Comparison of ENCODE assay signal across 13 cellular contexts in the genomic region with DNA sequence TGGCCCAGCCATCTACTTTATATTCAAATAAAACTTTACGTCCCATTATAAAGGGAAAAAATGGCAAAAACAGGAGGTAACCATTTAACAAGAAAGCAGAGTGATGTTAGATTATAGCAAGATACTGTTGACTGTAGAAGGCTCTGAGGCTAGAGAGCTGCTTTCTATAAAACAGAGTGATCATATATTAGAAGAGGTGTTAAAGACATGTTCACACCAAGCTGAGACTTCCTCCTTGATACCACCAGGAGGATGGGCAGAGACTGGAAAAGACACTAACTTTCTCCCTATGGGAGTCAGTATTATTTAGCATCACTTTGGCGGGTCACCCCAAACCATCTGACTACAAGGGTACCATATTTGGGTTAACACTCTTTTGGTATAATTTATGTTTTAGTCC. TPM values are rescaled to one million over a fixed set of nuclear protein-coding genes. Genes with fewer than 3 reads are reported as not detected.
DNase-seq lines count a peak whose midpoint lies in the region; ATAC-seq and TF ChIP-seq lines count a peak whose summit lies in the region.
"Had no signal": no experiment of that assay in that cellular context is flagged by ENCODE, and none has a peak within 500 bp of the region (broad histone marks: within the 10 kb centered on the region; RNA-seq: fewer than 3 reads in every experiment).

No MANE protein-coding gene starts in this region.

- no peak for ATAC-seq in CD4-positive, CD25-positive, alpha-beta regulatory T cell (ENCODE audit: low read depth in 2 of 2)
- ATAC-seq in activated B cell treated with CpG ODN at 0.5 μM for 24 hours (ENCODE audit: low read depth), result no peak

- peaks cover 50% of the 10 kb centered on the region for H3K4me1 ChIP-seq in CD4-positive, CD25-positive, alpha-beta regulatory T cell (ENCODE audit: control insufficient read depth, insufficient read depth, low read length, poor library complexity, severe bottlenecking)
- peaks cover 79% of the 10 kb centered on the region for H3K4me1 ChIP-seq in mononuclear cell (ENCODE audit: insufficient read depth, low read length)
- H3K4me1 ChIP-seq: prostate gland had no signal

- peak overlapping the region; percentile 91 for H3K4me3 ChIP-seq in CD4-positive, CD25-positive, alpha-beta regulatory T cell (ENCODE audit: low read depth, low read length)
- peak overlapping the region; percentile 5; the same call in 1 of the 2 replicates for H3K4me3 ChIP-seq in GM12865 (ENCODE audit: low read depth, low read length)
- H3K4me3 ChIP-seq in mononuclear cell (ENCODE audit: low read length), result peak overlapping the region; percentile 15
- H3K4me3 ChIP-seq: gastroesophageal sphincter, prostate gland had no signal

- POLR2A ChIA-PET in activated B cell treated with CpG ODN at 0.5 μM for 24 hours (lab: Charles Lee), result interaction anchor here (0.7 to 6.3 kb wide), 25 partner anchors 9 to 137 kb away, joined by 3 to 318 read pairs (median 12); a partner anchor contains a TSS

- no peaks in the 10 kb centered on the region for H3K36me3 Mint-ChIP-seq in CD4-positive, CD25-positive, alpha-beta regulatory T cell
- peaks cover 42% of the 10 kb centered on the region for H3K36me3 Mint-ChIP-seq in activated B cell treated with CpG ODN at 0.5 μM for 24 hours (ENCODE audit: low read depth)

- H3K27me3 ChIP-seq in CD4-positive, CD25-positive, alpha-beta regulatory T cell (ENCODE audit: control insufficient read depth, insufficient read depth, low read length), result no peaks in the 10 kb centered on the region
- H3K27me3 ChIP-seq in mononuclear cell (ENCODE audit: insufficient read depth, low read length), result no peaks in the 10 kb centered on the region

- peak overlapping the region; percentile 93 to 94 (median 94) for H3K4me3 Mint-ChIP-seq in CD4-positive, CD25-positive, alpha-beta regulatory T cell
- H3K4me3 Mint-ChIP-seq in activated B cell treated with CpG ODN at 0.5 μM for 24 hours, result peak overlapping the region; percentile 100

- peaks cover 15 to 70% (median 47%) of the 10 kb centered on the region in 4 donors for H3K4me1 Mint-ChIP-seq in CD4-positive, CD25-positive, alpha-beta regulatory T cell
- H3K4me1 Mint-ChIP-seq in activated B cell treated with CpG ODN at 0.5 μM for 24 hours, result peaks cover 71% of the 10 kb centered on the region

- H3K36me3 ChIP-seq in CD4-positive, CD25-positive, alpha-beta regulatory T cell (ENCODE audit: control insufficient read depth, insufficient read depth, low read length), result no peaks in the 10 kb centered on the region
- H3K36me3 ChIP-seq: gastroesophageal sphincter, prostate gland had no signal

- H3K27ac Mint-ChIP-seq in CD4-positive, CD25-positive, alpha-beta regulatory T cell, result peak overlapping the region in 2 of 3 donors; percentile 15 to 22
- H3K27ac Mint-ChIP-seq in activated B cell treated with CpG ODN at 0.5 μM for 24 hours, result peak overlapping the region; percentile 90

- peak overlapping the region; percentile 45 for H3K27ac ChIP-seq in CD4-positive, CD25-positive, alpha-beta regulatory T cell (ENCODE audit: insufficient read depth, low read length, poor library complexity, severe bottlenecking)
- H3K27ac ChIP-seq: prostate gland had no signal

- H3K9me3 Mint-ChIP-seq in CD4-positive, CD25-positive, alpha-beta regulatory T cell, result no peaks in the 10 kb centered on the region
- no peaks in the 10 kb centered on the region for H3K9me3 Mint-ChIP-seq in activated B cell treated with CpG ODN at 0.5 μM for 24 hours

- CTCF ChIA-PET in activated B cell treated with CpG ODN at 0.5 μM for 24 hours (lab: Charles Lee), result interaction anchor here (0.7 to 5.7 kb wide), 15 partner anchors 8 to 366 kb away, joined by 3 to 76 read pairs (median 8); a partner anchor contains a TSS

- intact Hi-C loops in activated B cell treated with CpG ODN at 0.5 μM for 24 hours (cut with micrococcal nuclease), result loop anchor here (2.0 to 10.0 kb wide), 5 partner anchors 68 to 798 kb away; a partner anchor contains a TSS

- H3K27me3 Mint-ChIP-seq in CD4-positive, CD25-positive, alpha-beta regulatory T cell, result no peaks in the 10 kb centered on the region
- H3K27me3 Mint-ChIP-seq in activated B cell treated with CpG ODN at 0.5 μM for 24 hours, result no peaks in the 10 kb centered on the region

- DNase-seq in CD4-positive, CD25-positive, alpha-beta regulatory T cell, result no peak
- peak; percentile 26 for DNase-seq in GM12865 (ENCODE audit: low read depth)
- no peak for DNase-seq in activated B cell treated with CpG ODN at 0.5 μM for 24 hours
- no peak for DNase-seq in NCI-H1436 (lab: John Stamatoyannopoulos, UW)
- no peak for DNase-seq in RKO (ENCODE audit: low spot score)
- no peak for DNase-seq in GF-D8 (lab: John Stamatoyannopoulos, UW)
- DNase-seq: NCI-H2029 treated with DMSO at 0.1 percent for 48 hours, NCI-H774 had no signal

- no peaks in the 10 kb centered on the region for H3K9me3 ChIP-seq in CD4-positive, CD25-positive, alpha-beta regulatory T cell (ENCODE audit: control insufficient read depth in 2 of 2, low read length in 2 of 2)
- no peaks in the 10 kb centered on the region for H3K9me3 ChIP-seq in mononuclear cell (ENCODE audit: low read depth, low read length)
- H3K9me3 ChIP-seq: gastroesophageal sphincter, prostate gland had no signal

- TF ChIP-seq CTCF in GM12865 (IDR thresholded peaks at IDR 0.05; ENCODE audit: insufficient read depth, low read depth, low read length, missing control alignments) (no peak), activated B cell treated with CpG ODN at 0.5 μM for 24 hours (IDR thresholded peaks at IDR 0.05) (no peak)

RNA-seq across cellular contexts. Expression of a gene that starts 0.7 kb away (rescaled TPM):
- total RNA-seq in CD4-positive, CD25-positive, alpha-beta regulatory T cell, result 35.0 TPM
- 1 to 10 TPM; 1.9 to 5.5 (median 3.0) TPM for polyA plus RNA-seq in CD4-positive, CD25-positive, alpha-beta regulatory T cell
- total RNA-seq in activated B cell treated with CpG ODN at 0.5 μM for 24 hours (332 and 401 TPM in 2 replicates), mononuclear cell (10.4 TPM)
- total RNA-seq: HT-29 had no signal

RNA-seq across cellular contexts. Expression of a gene that starts 57.7 kb away (rescaled TPM):
- 0.20 TPM for total RNA-seq in CD4-positive, CD25-positive, alpha-beta regulatory T cell
- polyA plus RNA-seq in CD4-positive, CD25-positive, alpha-beta regulatory T cell, result not detected
- total RNA-seq in activated B cell treated with CpG ODN at 0.5 μM for 24 hours (1.6 and 2.0 TPM in 2 replicates), mononuclear cell (not detected)
- total RNA-seq: HT-29, myocyte had no signal

Comparison
In these comparisons a context has a peak if more than half of its experiments do, and no peak if none do; other contexts are left out.
1. H3K4me3 ChIP-seq: peak in every context shown above with its lines; median percentile 91 in CD4-positive, CD25-positive, alpha-beta regulatory T cell; 15 in mononuclear cell; 5 in GM12865.